In genomic region chr9:136632102-136632798, GRCh38 we compare ENCODE assay signal across 7 cellular contexts. TPM values are rescaled to one million over a fixed set of nuclear protein-coding genes. Genes with fewer than 3 reads are reported as not detected.
DNase-seq lines count a peak whose midpoint lies in the region; ATAC-seq lines count a peak whose summit lies in the region.
"Not testable (repeated sequence)": the region's sequence is repeated elsewhere in the genome, so short reads cannot be mapped to it uniquely, and the experiment has no call there.

No MANE protein-coding gene starts in this region.

- H3K27ac ChIP-seq in CD4-positive, alpha-beta memory T cell (ENCODE audit: low read depth, low read length), result not testable (repeated sequence)
- peak overlapping the region; percentile 35 for H3K27ac ChIP-seq in angular gyrus (ENCODE audit: low read depth, low read length)

- not testable (repeated sequence) for H3K36me3 Mint-ChIP-seq in CD4-positive, alpha-beta memory T cell; effector memory CD8-positive, alpha-beta T cell (ENCODE audit: insufficient read depth); natural killer cell treated with Interleukin-12 subunit alpha and Interleukin-12 subunit beta and Interleukin-15 and Interleukin-18, amount 100 ng/mL, for 72 hours

- not testable (repeated sequence) for H3K27me3 ChIP-seq in CD4-positive, alpha-beta memory T cell (ENCODE audit: insufficient read depth, low read length)

- not testable (repeated sequence) for H3K9me3 Mint-ChIP-seq in CD4-positive, alpha-beta memory T cell; effector memory CD8-positive, alpha-beta T cell; natural killer cell treated with Interleukin-12 subunit alpha and Interleukin-12 subunit beta and Interleukin-15 and Interleukin-18, amount 100 ng/mL, for 72 hours

- CTCF ChIA-PET in CD4-positive, alpha-beta memory T cell (lab: Charles Lee; ENCODE audit: partially characterized antibody), result interaction anchor here (0.9 to 1.4 kb wide), 7 partner anchors 11 to 176 kb away, joined by 3 to 84 read pairs (median 4); no protein-coding TSS in a partner anchor

- peak; percentile 43 for ATAC-seq in effector memory CD8-positive, alpha-beta T cell (replicated peaks)
- ATAC-seq in natural killer cell treated with Interleukin-12 subunit alpha and Interleukin-12 subunit beta and Interleukin-15 and Interleukin-18, amount 100 ng/mL, for 72 hours, result not testable (repeated sequence)

- not testable (repeated sequence) for H3K4me3 Mint-ChIP-seq in CD4-positive, alpha-beta memory T cell; effector memory CD8-positive, alpha-beta T cell; natural killer cell treated with Interleukin-12 subunit alpha and Interleukin-12 subunit beta and Interleukin-15 and Interleukin-18, amount 100 ng/mL, for 72 hours

- H3K4me3 ChIP-seq in CD4-positive, alpha-beta memory T cell (ENCODE audit: low read length in 2 of 2), result not testable (repeated sequence)

- H3K27me3 Mint-ChIP-seq in CD4-positive, alpha-beta memory T cell; natural killer cell treated with Interleukin-12 subunit alpha and Interleukin-12 subunit beta and Interleukin-15 and Interleukin-18, amount 100 ng/mL, for 72 hours: not testable (repeated sequence)
- peaks cover 0 to 18% of the 10 kb centered on the region in 2 donors for H3K27me3 Mint-ChIP-seq in effector memory CD8-positive, alpha-beta T cell

- intact Hi-C loops in CD4-positive, alpha-beta memory T cell (cut with micrococcal nuclease), result not testable (repeated sequence)

- not testable (repeated sequence) for H3K4me1 ChIP-seq in CD4-positive, alpha-beta memory T cell (ENCODE audit: insufficient read depth, low read length)

- not testable (repeated sequence) for H3K36me3 ChIP-seq in CD4-positive, alpha-beta memory T cell (ENCODE audit: insufficient read depth, low read length)

- not testable (repeated sequence) for H3K27ac Mint-ChIP-seq in CD4-positive, alpha-beta memory T cell; effector memory CD8-positive, alpha-beta T cell; natural killer cell treated with Interleukin-12 subunit alpha and Interleukin-12 subunit beta and Interleukin-15 and Interleukin-18, amount 100 ng/mL, for 72 hours

- not testable (repeated sequence) for H3K9me3 ChIP-seq in CD4-positive, alpha-beta memory T cell (ENCODE audit: control insufficient read depth in 1 of 2, low read length in 2 of 2)

- POLR2A ChIA-PET in CD4-positive, alpha-beta memory T cell (lab: Charles Lee; ENCODE audit: partially characterized antibody), result interaction anchor here (0.8 to 1.3 kb wide), 5 partner anchors 93 to 148 kb away, joined by 4 to 14 read pairs (median 4); no protein-coding TSS in a partner anchor

- DNase-seq in CD4-positive, alpha-beta memory T cell, result peak in 4 of 5 donors; percentile 14 to 59 (median 24)
- DNase-seq in activated CD4-positive, alpha-beta T cell treated with anti-CD3 and anti-CD28 coated beads for 1 hour, result peak; percentile 19
- DNase-seq in activated T-cell treated with anti-CD3 and anti-CD28 coated beads, Interleukin-2, amount 50 U/mL, for 1 hour, result peak; percentile 37
- peak; percentile 10 for DNase-seq in activated effector memory CD4-positive, alpha-beta T cell treated with Interleukin-2 at 50 U/mL for 16 hours
- peak in 2 of 3 experiments; percentile 35 to 38 for DNase-seq in effector memory CD8-positive, alpha-beta T cell
- DNase-seq in natural killer cell treated with Interleukin-12 subunit alpha and Interleukin-12 subunit beta and Interleukin-15 and Interleukin-18, amount 100 ng/mL, for 72 hours (ENCODE audit: low spot score), result peak; percentile 64

- not testable (repeated sequence) for H3K4me1 Mint-ChIP-seq in CD4-positive, alpha-beta memory T cell; effector memory CD8-positive, alpha-beta T cell (ENCODE audit: low read depth in 2 of 2)
- peaks cover 0 to 11% of the 10 kb centered on the region in 2 donors for H3K4me1 Mint-ChIP-seq in natural killer cell treated with Interleukin-12 subunit alpha and Interleukin-12 subunit beta and Interleukin-15 and Interleukin-18, amount 100 ng/mL, for 72 hours (ENCODE audit: low read depth in 2 of 2)

RNA-seq across cellular contexts. Expression of gene EGFL7, which starts 30.5 kb away (rescaled TPM):
- total RNA-seq in CD4-positive, alpha-beta memory T cell, result not detected
- under 1 TPM in 1 of 2 donors, not detected in 1; 0.64 TPM for polyA plus RNA-seq in CD4-positive, alpha-beta memory T cell
- total RNA-seq in natural killer cell treated with Interleukin-12 subunit alpha and Interleukin-12 subunit beta and Interleukin-15 and Interleukin-18, amount 100 ng/mL, for 72 hours, result under 1 TPM; 0.36 to 0.52 TPM

RNA-seq across cellular contexts. Expression of gene AGPAT2, which starts 55.0 kb away (rescaled TPM):
- total RNA-seq in CD4-positive, alpha-beta memory T cell, result 1 to 10 TPM; 6.9 to 7.8 TPM
- 10 to 100 TPM; 16.2 to 20.6 TPM for polyA plus RNA-seq in CD4-positive, alpha-beta memory T cell
- total RNA-seq in natural killer cell treated with Interleukin-12 subunit alpha and Interleukin-12 subunit beta and Interleukin-15 and Interleukin-18, amount 100 ng/mL, for 72 hours, result 1 to 10 TPM; 6.1 to 8.9 TPM

Comparison
In these comparisons a context has a peak if more than half of its experiments do, and no peak if none do; other contexts are left out.
1. DNase-seq: peak in every context shown above with its lines; median percentile 64 in natural killer cell treated with Interleukin-12 subunit alpha and Interleukin-12 subunit beta and Interleukin-15 and Interleukin-18, amount 100 ng/mL, for 72 hours; 37 in activated T-cell treated with anti-CD3 and anti-CD28 coated beads, Interleukin-2, amount 50 U/mL, for 1 hour; 36 in effector memory CD8-positive, alpha-beta T cell; 24 in CD4-positive, alpha-beta memory T cell; 19 in activated CD4-positive, alpha-beta T cell treated with anti-CD3 and anti-CD28 coated beads for 1 hour; 10 in activated effector memory CD4-positive, alpha-beta T cell treated with Interleukin-2 at 50 U/mL for 16 hours.